Comparison of ENCODE assay signal across 12 cellular contexts in the genomic region with DNA sequence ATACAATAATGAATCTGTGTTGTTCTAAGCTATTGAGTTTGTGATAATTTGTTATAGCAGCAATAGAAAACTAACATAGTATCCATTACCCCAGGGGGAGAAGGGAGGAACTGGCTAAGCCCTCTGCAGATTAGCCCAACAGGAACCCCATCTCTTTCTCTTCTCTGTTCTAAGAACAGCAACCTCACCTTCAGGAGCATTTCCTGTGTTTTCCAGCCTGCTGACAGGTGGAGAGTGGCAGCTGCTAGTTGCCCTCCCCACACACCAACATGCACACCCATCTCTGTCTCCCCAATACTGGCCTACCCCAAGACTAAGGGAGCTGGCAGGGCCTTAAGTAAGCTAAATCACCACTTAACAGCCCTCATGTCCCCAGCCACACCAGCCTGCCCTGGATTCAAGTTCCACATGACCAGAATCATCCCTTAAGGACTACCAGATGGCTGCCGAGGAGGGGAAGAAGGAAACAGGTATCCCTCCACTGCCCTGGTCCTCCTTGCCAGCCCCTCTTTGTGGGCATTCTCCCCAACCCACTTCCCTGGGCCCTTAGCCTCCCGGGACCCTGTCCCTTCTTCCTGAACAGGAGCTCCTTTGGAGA.
"Had no signal": no experiment of that assay in that cellular context is flagged by ENCODE, and none has a peak within 500 bp of the region (broad histone marks: within the 10 kb centered on the region; RNA-seq: fewer than 3 reads in every experiment).

No MANE protein-coding gene starts in this region.

- H3K9me3 ChIP-seq: sigmoid colon, upper lobe of right lung had no signal

- H3K36me3 Mint-ChIP-seq: memory B cell; stimulated activated memory B cell treated with anti-CD40 and anti-IgM and Interleukin-4, amounts not matched to agents 10 μg/mL and 1 μg/mL and 100 μg/mL, for 72 hours had no signal

- H3K27me3 ChIP-seq: sigmoid colon, upper lobe of right lung had no signal

- H3K27ac ChIP-seq: sigmoid colon, upper lobe of right lung, VCaP had no signal

- H3K4me1 ChIP-seq: sigmoid colon had no signal

- H3K4me3 ChIP-seq: sigmoid colon, upper lobe of right lung had no signal

- H3K27ac Mint-ChIP-seq: memory B cell; nephron; stimulated activated memory B cell treated with anti-CD40 and anti-IgM and Interleukin-4, amounts not matched to agents 10 μg/mL and 1 μg/mL and 100 μg/mL, for 72 hours had no signal

- DNase-seq: activated CD4-positive, alpha-beta T cell treated with anti-CD3 and anti-CD28 coated beads for 1 hour; activated CD4-positive, alpha-beta T cell treated with anti-CD3 and anti-CD28 coated beads, Interleukin-2, amount 50 U/mL, for 48 hours; amygdala; nucleus accumbens; sigmoid colon; stimulated activated CD4-positive, alpha-beta T cell treated with anti-CD3 and anti-CD28 coated beads, Interleukin-4, amount 100 ng/mL, for 24 hours; T-helper 2 cell; upper lobe of right lung had no signal

- ATAC-seq: stimulated activated memory B cell treated with anti-CD40 and anti-IgM and Interleukin-4, amounts not matched to agents 10 μg/mL and 1 μg/mL and 100 μg/mL, for 72 hours had no signal

- H3K4me3 Mint-ChIP-seq: memory B cell; nephron; stimulated activated memory B cell treated with anti-CD40 and anti-IgM and Interleukin-4, amounts not matched to agents 10 μg/mL and 1 μg/mL and 100 μg/mL, for 72 hours had no signal

- H3K27me3 Mint-ChIP-seq: memory B cell; stimulated activated memory B cell treated with anti-CD40 and anti-IgM and Interleukin-4, amounts not matched to agents 10 μg/mL and 1 μg/mL and 100 μg/mL, for 72 hours had no signal

- H3K36me3 ChIP-seq: sigmoid colon, upper lobe of right lung had no signal

- H3K9me3 Mint-ChIP-seq: memory B cell; nephron; stimulated activated memory B cell treated with anti-CD40 and anti-IgM and Interleukin-4, amounts not matched to agents 10 μg/mL and 1 μg/mL and 100 μg/mL, for 72 hours had no signal

- H3K4me1 Mint-ChIP-seq: nephron had no signal
